ENCODE assay signal across 36 cellular contexts in the genomic region with DNA sequence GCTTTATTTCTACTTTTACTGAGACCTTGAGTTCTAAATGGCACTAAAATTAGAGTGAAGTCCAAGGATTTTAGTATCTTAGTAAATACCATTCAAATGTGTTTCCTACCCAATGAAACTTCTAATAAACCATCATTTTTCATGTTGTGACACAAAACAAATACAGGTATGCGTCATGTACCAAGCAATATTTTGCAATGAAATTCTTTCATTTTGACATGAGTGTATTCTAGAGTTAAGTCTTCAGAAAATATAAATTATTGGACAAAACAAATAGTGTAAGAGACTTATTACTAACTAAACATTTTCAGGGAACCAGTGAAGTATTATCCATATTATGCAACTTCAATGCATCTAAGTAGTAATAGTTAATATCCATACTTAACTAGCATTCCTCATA. TPM values are rescaled to one million over a fixed set of nuclear protein-coding genes. Genes with fewer than 3 reads are reported as not detected.
"Had no signal": no experiment of that assay in that cellular context is flagged by ENCODE, and none has a peak within 500 bp of the region (broad histone marks: within the 10 kb centered on the region; RNA-seq: fewer than 3 reads in every experiment).

No MANE protein-coding gene starts in this region.

- H3K36me3 ChIP-seq: brain microvascular endothelial cell, breast epithelium, cardiac muscle cell had no signal

- H3K27ac ChIP-seq: adrenal gland, ascending aorta, body of pancreas, brain microvascular endothelial cell, breast epithelium, cardiac muscle cell had no signal

- H3K4me1 ChIP-seq: adrenal gland, ascending aorta, body of pancreas, breast epithelium had no signal

- H3K4me3 ChIP-seq: adrenal gland, ascending aorta, body of pancreas, breast epithelium, cardiac muscle cell had no signal

- H3K27me3 ChIP-seq: adrenal gland, ascending aorta, body of pancreas, brain microvascular endothelial cell, breast epithelium, cardiac muscle cell had no signal

- DNase-seq: activated effector memory CD4-positive, alpha-beta T cell treated with anti-CD3 and anti-CD28 coated beads, Interleukin-2, amount 50 U/mL, for 16 hours; activated effector memory CD4-positive, alpha-beta T cell treated with Interleukin-2 at 50 U/mL for 16 hours; activated gamma-delta T cell; activated gamma-delta T cell treated with Interleukin-2 at 50 U/mL for 16 hours; activated naive CD4-positive, alpha-beta T cell; activated naive CD4-positive, alpha-beta T cell treated with anti-CD3 and anti-CD28 coated beads for 36 hours; activated naive CD4-positive, alpha-beta T cell treated with anti-CD3 and anti-CD28 coated beads, Interleukin-2, amount 10 ng/mL, durations not matched to agents 7 days and 5 days; activated naive CD4-positive, alpha-beta T cell treated with anti-CD3 and anti-CD28 coated beads, Interleukin-2, amount 50 U/mL, for 16 hours; activated naive CD4-positive, alpha-beta T cell treated with Interleukin-2 at 50 U/mL for 16 hours; activated naive CD8-positive, alpha-beta T cell treated with anti-CD3 and anti-CD28 coated beads for 36 hours; activated naive CD8-positive, alpha-beta T cell treated with anti-CD3 and anti-CD28 coated beads, Interleukin-2, amount 10 ng/mL, durations not matched to agents 7 days and 5 days; activated naive CD8-positive, alpha-beta T cell treated with anti-CD3 and anti-CD28 coated beads, Interleukin-2, amount 50 U/mL, for 24 hours; activated T-cell treated with anti-CD3 and anti-CD28 coated beads, Interleukin-2, amount 50 U/mL, for 1 hour; activated T-cell treated with anti-CD3 and anti-CD28 coated beads, Interleukin-2, amount 50 U/mL, for 24 hours; activated T-cell treated with anti-CD3 and anti-CD28 coated beads, Interleukin-2, amount 50 U/mL, for 4 hours; activated T-cell treated with anti-CD3 and anti-CD28 coated beads, Interleukin-2, amount 50 U/mL, for 48 hours; activated T-cell treated with anti-CD3 and anti-CD28 coated beads, Interleukin-2, amount 50 U/mL, for 72 hours; adrenal gland; amniotic stem cell; amygdala; anterior cingulate cortex; aorta; body of pancreas; brain microvascular endothelial cell; caudate nucleus; central memory CD4-positive, alpha-beta T cell; cerebellar nuclear complex had no signal

- ATAC-seq: activated naive CD4-positive, alpha-beta T cell treated with anti-CD3 and anti-CD28 coated beads, Interleukin-2, amount 50 U/mL, for 72 hours; activated naive CD8-positive, alpha-beta T cell treated with anti-CD3 and anti-CD28 coated beads, Interleukin-2, amount 50 U/mL, for 24 hours; activated T-cell treated with anti-CD3 and anti-CD28 coated beads, Interleukin-2, amount 50 U/mL, for 4 hours; activated T-cell treated with anti-CD3 and anti-CD28 coated beads, Interleukin-2, amount 50 U/mL, for 72 hours; activated T-helper 17 cell treated with anti-CD3 and anti-CD28 coated beads, Interleukin-2, amount 50 U/mL, for 72 hours; body of pancreas had no signal

- FAIRE-seq: bronchial epithelial cell had no signal

- H3K9me3 ChIP-seq: adrenal gland, ascending aorta, body of pancreas, breast epithelium had no signal

RNA-seq across cellular contexts. Expression of a gene that starts 16.5 kb away (rescaled TPM):
- total RNA-seq: activated naive CD4-positive, alpha-beta T cell treated with anti-CD3 and anti-CD28 coated beads for 36 hours; activated naive CD8-positive, alpha-beta T cell treated with anti-CD3 and anti-CD28 coated beads for 36 hours; activated naive CD8-positive, alpha-beta T cell treated with anti-CD3 and anti-CD28 coated beads, Interleukin-2, amount 10 ng/mL, durations not matched to agents 7 days and 5 days; activated T-cell treated with anti-CD3 and anti-CD28 coated beads, Interleukin-2, amount 50 U/mL, for 72 hours; activated T-helper 1 cell treated with anti-CD3 and anti-CD28 coated beads, Interleukin-12 subunit alpha, Interleukin-12 subunit beta, Interleukin-2, Interleukin-4 antibody, amounts not matched to agents 30 ng/mL and 10 ng/mL and 1 ng/mL, durations not matched to agents 14 hours and 24 hours and 36 hours; activated T-helper 17 cell treated with anti-CD3 and anti-CD28 coated beads, Interleukin-2, amount 50 U/mL, for 72 hours; activated T-helper 2 cell treated with anti-CD3 and anti-CD28 coated beads, Interferon-gamma antibody, Interleukin-2, Interleukin-4, amounts not matched to agents 10 μg/mL and 5 μg/mL and 100 μg/mL, durations not matched to agents 14 hours and 24 hours and 36 hours; astrocyte had no signal
